ENCODE assay signal across 11 cellular contexts in the genomic region with DNA sequence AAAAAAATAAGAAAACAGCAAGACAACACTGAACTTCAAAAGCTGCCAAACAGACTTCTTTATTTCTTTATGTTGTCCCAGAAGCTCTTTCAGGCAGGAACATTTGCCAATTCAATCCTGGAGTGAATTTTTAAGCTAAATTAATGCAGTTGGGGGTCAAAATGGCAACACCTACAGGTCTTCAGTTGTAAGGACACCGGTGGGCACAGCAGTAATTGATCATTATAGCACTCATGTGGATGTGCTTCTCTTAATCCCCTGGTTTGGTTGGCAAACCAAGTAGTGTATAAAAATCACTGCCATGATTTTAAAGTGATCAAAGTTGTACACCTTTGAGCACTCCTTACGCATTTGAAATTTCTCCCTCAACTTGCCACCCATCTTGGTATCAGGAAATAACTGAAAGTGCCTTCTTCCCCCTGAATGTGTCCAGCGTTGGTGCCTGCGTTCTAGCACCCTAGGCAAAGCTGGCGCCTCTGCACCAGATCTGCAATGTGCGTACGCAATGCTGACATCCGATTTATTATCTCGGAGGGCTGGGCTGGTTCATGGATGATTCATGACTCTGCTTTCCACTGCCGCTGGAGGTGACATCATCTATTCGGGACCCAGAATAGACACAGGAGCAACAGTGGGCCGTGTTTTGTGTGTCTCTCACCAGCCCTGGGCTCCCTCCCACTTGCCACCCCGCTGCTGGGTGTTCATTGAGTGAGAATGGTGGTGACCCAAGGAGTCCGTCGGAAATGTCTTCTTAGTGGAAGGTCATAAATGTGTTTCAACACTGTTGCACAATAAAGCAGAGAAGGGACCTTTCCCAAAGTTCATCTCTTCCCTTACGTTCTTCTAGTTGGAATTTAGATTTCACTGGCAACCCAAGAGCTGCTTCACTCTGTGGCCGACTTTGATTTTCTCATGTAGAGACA.
DNase-seq lines count a peak whose midpoint lies in the region; ATAC-seq, FAIRE-seq and TF ChIP-seq lines count a peak whose summit lies in the region.
"Had no signal": no experiment of that assay in that cellular context is flagged by ENCODE, and none has a peak within 500 bp of the region (broad histone marks: within the 10 kb centered on the region; RNA-seq: fewer than 3 reads in every experiment).

No MANE protein-coding gene starts in this region.

- intact Hi-C loops in HepG2 (cut with micrococcal nuclease; ENCODE audit: unreplicated experiment), result no loop called here

- H3K36me3 ChIP-seq in HepG2 (replicated peaks in 1 of 2; ENCODE audit: control insufficient read depth in 1 of 2, insufficient read depth in 2 of 2, low read length in 2 of 2), result peaks cover 1 to 3% of the 10 kb centered on the region in 2 experiments; a peak in 3 of 5 replicates

- peaks cover 3% of the 10 kb centered on the region for H3K79me2 ChIP-seq in HepG2 (ENCODE audit: insufficient read depth, low read length)

- no peaks in the 10 kb centered on the region for H3K9me3 Mint-ChIP-seq in immature natural killer cell
- H3K9me3 Mint-ChIP-seq: CD4-positive, CD25-positive, alpha-beta regulatory T cell had no signal

- CTCF ChIA-PET in HepG2 (lab: Yijun Ruan, JAX; ENCODE audit: low intra/inter-chr PET ratio, low total read pairs), result no interaction called here

- in situ Hi-C loops in astrocyte of the cerebellum (cut with HindIII; ENCODE audit: low sequenced_read_pairs), result no loop called here
- in situ Hi-C loops in HepG2 (cut with HindIII; ENCODE audit: extremely low pct_ligation_motif_present, low pct_unique_long_range_greater_than_20kb), result no loop called here

- no peak overlapping the region for H3K4me2 ChIP-seq in HepG2 (ENCODE audit: low read depth, low read length)

- no peak for TF ChIP-seq CTCF in astrocyte of the cerebellum (IDR thresholded peaks at IDR 0.05; ENCODE audit: low read depth, low read length, missing control alignments)
- no peak for TF ChIP-seq CTCF in HepG2 (CRISPR knock-in tag; IDR thresholded peaks at IDR 0.05)

- peaks cover 0 to 3% (median 0%) of the 10 kb centered on the region in 3 donors for H3K36me3 Mint-ChIP-seq in immature natural killer cell

- no peaks in the 10 kb centered on the region for H3K9me3 ChIP-seq in HepG2 (ENCODE audit: low read length)
- H3K9me3 ChIP-seq: body of pancreas had no signal

- no peak for TF ChIP-seq RAD21 in HepG2 (CRISPR knock-in tag; IDR thresholded peaks at IDR 0.05)

- no peak overlapping the region for H3K4me3 Mint-ChIP-seq in immature natural killer cell
- H3K4me3 Mint-ChIP-seq: CD4-positive, CD25-positive, alpha-beta regulatory T cell had no signal

- H3K27ac ChIP-seq in HepG2 (ENCODE audit: extremely low read length, insufficient read depth, low read length), result no peak overlapping the region
- H3K27ac ChIP-seq: body of pancreas, skin epidermis had no signal

- peaks cover 1 to 2% (median 2%) of the 10 kb centered on the region in 3 donors for H3K27me3 Mint-ChIP-seq in immature natural killer cell (ENCODE audit: low read depth in 3 of 3)
- H3K27me3 Mint-ChIP-seq: CD4-positive, CD25-positive, alpha-beta regulatory T cell had no signal

- H2AFZ ChIP-seq in HepG2 (ENCODE audit: low read length), result no peak overlapping the region

- H3K4me1 ChIP-seq in HepG2 (ENCODE audit: insufficient read depth, low read length), result peaks cover 84% of the 10 kb centered on the region

- peak; percentile 60 for DNase-seq in AG08395 (ENCODE audit: low spot score)
- DNase-seq in M059J (ENCODE audit: low read depth), result peak; percentile 35
- DNase-seq in astrocyte of the cerebellum (ENCODE audit: low read depth), result peak; percentile 32
- DNase-seq in HepG2 (ENCODE audit: low spot score), result no peak
- no peak for DNase-seq in immature natural killer cell
- no peak for DNase-seq in NCI-H748 treated with DMSO at 0.1 percent for 48 hours (lab: John Stamatoyannopoulos, UW)
- DNase-seq: CD4-positive, CD25-positive, alpha-beta regulatory T cell had no signal

- POLR2A ChIA-PET in HepG2 (lab: Yijun Ruan, JAX), result interaction anchor here (1.0 to 1.6 kb wide), 3 partner anchors 11 to 36 kb away, joined by 3 to 4 read pairs (median 3); no protein-coding TSS in a partner anchor

- TF ChIP-seq EP300 in HepG2 (IDR thresholded peaks at IDR 0.05; ENCODE audit: low read depth in 2 of 2, low read length in 2 of 2) (no peak), HepG2 (CRISPR knock-in tag; IDR thresholded peaks at IDR 0.05; ENCODE audit: borderline replicate concordance) (no peak)

- H3K27ac Mint-ChIP-seq in immature natural killer cell, result no peak overlapping the region

- FAIRE-seq in HepG2 (lab: Jason Lieb, UNC), result no peak

- no peak overlapping the region for H3K4me3 ChIP-seq in astrocyte of the cerebellum (ENCODE audit: low read depth, low read length)
- no peak overlapping the region for H3K4me3 ChIP-seq in HepG2 (replicated peaks in 1 of 3; ENCODE audit: insufficient read depth in 1 of 3, low read depth in 2 of 3, low read length in 3 of 3)
- H3K4me3 ChIP-seq: body of pancreas, skin epidermis had no signal

- WGBS in HepG2 (ENCODE audit: low lambda C conversion rate), result 95% methylated on average over 16 of the region's 17 CpGs

- H3K9ac ChIP-seq in HepG2 (ENCODE audit: insufficient read depth, low read depth, low read length), result no peak overlapping the region

- no peak for TF ChIP-seq POLR2A in HepG2 (IDR thresholded peaks at IDR 0.05; ENCODE audit: insufficient read depth in 1 of 2, low read depth in 2 of 2, low read length in 2 of 2)

- H3K27me3 ChIP-seq in HepG2 (ENCODE audit: control insufficient read depth in 1 of 2, insufficient read depth in 2 of 2, low read length in 2 of 2), result no peaks in the 10 kb centered on the region
- H3K27me3 ChIP-seq: body of pancreas had no signal

- no peaks in the 10 kb centered on the region for H4K20me1 ChIP-seq in HepG2 (ENCODE audit: insufficient read depth, low read length)

- ATAC-seq in HepG2 (no peak), GM21447 (IDR thresholded peaks at IDR 0.05; ENCODE audit: unreplicated experiment) (no peak), GM19324 (IDR thresholded peaks at IDR 0.05; ENCODE audit: low FRiP score, unreplicated experiment) (no peak)
- ATAC-seq: body of pancreas had no signal

- H3K4me1 Mint-ChIP-seq in immature natural killer cell, result peaks cover 12 to 19% of the 10 kb centered on the region in 2 donors

- no TSS peak for BruUV-seq in HepG2 (replicated peaks; lab: Mats Ljungman, UMichigan)

TF ChIP-seq in HepG2, 621 proteins besides CTCF, POLR2A, EP300 and RAD21 (continues in another document):
- TF ChIP-seq PPARG (CRISPR knock-in tag; conservative IDR thresholded peaks at IDR 0.05) (no peak), RAD51 (IDR thresholded peaks at IDR 0.05; ENCODE audit: borderline replicate concordance) (no peak), HNF4A (CRISPR knock-in tag; IDR thresholded peaks at IDR 0.05) (0 out of 2 replicates have a peak, but pooled peaks have one; percentile 6), CEBPG (CRISPR knock-in tag; IDR thresholded peaks at IDR 0.05) (peak; percentile 31; the same call in 1 of the 2 replicates), NFKB2 (CRISPR knock-in tag; IDR thresholded peaks at IDR 0.05; ENCODE audit: borderline replicate concordance) (0 out of 2 replicates have a peak, but pooled peaks have one; percentile 39), ZSCAN25 (CRISPR knock-in tag; IDR thresholded peaks at IDR 0.05) (0 out of 2 replicates have a peak, but pooled peaks have one; percentile 27), E2F5 (CRISPR knock-in tag; conservative IDR thresholded peaks at IDR 0.05) (no peak), ZNF773 (CRISPR knock-in tag; IDR thresholded peaks at IDR 0.05; ENCODE audit: borderline replicate concordance) (no peak), ZNF451 (CRISPR knock-in tag; IDR thresholded peaks at IDR 0.05) (no peak), MEIS2 (CRISPR knock-in tag; IDR thresholded peaks at IDR 0.05) (no peak), MTF2 (CRISPR knock-in tag; IDR thresholded peaks at IDR 0.05; ENCODE audit: borderline replicate concordance) (no peak)
- TF ChIP-seq, protein P1, sequence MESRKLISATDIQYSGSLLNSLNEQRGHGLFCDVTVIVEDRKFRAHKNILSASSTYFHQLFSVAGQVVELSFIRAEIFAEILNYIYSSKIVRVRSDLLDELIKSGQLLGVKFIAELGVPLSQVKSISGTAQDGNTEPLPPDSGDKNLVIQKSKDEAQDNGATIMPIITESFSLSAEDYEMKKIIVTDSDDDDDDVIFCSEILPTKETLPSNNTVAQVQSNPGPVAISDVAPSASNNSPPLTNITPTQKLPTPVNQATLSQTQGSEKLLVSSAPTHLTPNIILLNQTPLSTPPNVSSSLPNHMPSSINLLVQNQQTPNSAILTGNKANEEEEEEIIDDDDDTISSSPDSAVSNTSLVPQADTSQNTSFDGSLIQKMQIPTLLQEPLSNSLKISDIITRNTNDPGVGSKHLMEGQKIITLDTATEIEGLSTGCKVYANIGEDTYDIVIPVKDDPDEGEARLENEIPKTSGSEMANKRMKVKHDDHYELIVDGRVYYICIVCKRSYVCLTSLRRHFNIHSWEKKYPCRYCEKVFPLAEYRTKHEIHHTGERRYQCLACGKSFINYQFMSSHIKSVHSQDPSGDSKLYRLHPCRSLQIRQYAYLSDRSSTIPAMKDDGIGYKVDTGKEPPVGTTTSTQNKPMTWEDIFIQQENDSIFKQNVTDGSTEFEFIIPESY (CRISPR knock-in tag; IDR thresholded peaks at IDR 0.05), result peak; percentile 7; the same call in 1 of the 2 replicates
- TF ChIP-seq, protein P2, sequence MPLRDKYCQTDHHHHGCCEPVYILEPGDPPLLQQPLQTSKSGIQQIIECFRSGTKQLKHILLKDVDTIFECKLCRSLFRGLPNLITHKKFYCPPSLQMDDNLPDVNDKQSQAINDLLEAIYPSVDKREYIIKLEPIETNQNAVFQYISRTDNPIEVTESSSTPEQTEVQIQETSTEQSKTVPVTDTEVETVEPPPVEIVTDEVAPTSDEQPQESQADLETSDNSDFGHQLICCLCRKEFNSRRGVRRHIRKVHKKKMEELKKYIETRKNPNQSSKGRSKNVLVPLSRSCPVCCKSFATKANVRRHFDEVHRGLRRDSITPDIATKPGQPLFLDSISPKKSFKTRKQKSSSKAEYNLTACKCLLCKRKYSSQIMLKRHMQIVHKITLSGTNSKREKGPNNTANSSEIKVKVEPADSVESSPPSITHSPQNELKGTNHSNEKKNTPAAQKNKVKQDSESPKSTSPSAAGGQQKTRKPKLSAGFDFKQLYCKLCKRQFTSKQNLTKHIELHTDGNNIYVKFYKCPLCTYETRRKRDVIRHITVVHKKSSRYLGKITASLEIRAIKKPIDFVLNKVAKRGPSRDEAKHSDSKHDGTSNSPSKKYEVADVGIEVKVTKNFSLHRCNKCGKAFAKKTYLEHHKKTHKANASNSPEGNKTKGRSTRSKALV (CRISPR knock-in tag; IDR thresholded peaks at IDR 0.05), result no peak

Comparison
In these comparisons a context has a peak if more than half of its experiments do, and no peak if none do; other contexts are left out.
1. DNase-seq: peak in AG08395 (single experiment), M059J (single experiment) and astrocyte of the cerebellum (single experiment); none in HepG2 (single experiment), immature natural killer cell (0 of 3) and NCI-H748 treated with DMSO at 0.1 percent for 48 hours (single experiment).